1 cellular context compared by ENCODE assay signal in genomic region chr5:87645241-87645640, GRCh38.
TF ChIP-seq lines count a peak whose summit lies in the region.

No MANE protein-coding gene starts in this region.

TF ChIP-seq in H1, 55 proteins besides CTCF, POLR2A, EP300 and RAD21 (continued from another document):
- TF ChIP-seq FOSL1 (IDR thresholded peaks at IDR 0.05; ENCODE audit: insufficient read depth, low read depth, low read length), result no peak
